ENCODE assay signal across 1 cellular context in genomic region chr11:42827845-42828244, GRCh38.
TF ChIP-seq lines count a peak whose summit lies in the region.

No MANE protein-coding gene starts in this region.

TF ChIP-seq in GM23338, 12 proteins besides CTCF, POLR2A, EP300 and RAD21 (continued from another document):
- TF ChIP-seq ZNF462 (CRISPR knock-in tag; IDR thresholded peaks at IDR 0.05): no peak
- TF ChIP-seq CREB1 (CRISPR knock-in tag; IDR thresholded peaks at IDR 0.05; ENCODE audit: low read depth): no peak
